ENCODE assay signal across 12 cellular contexts in genomic region chr12:12319501-12320322, GRCh38. TPM values are rescaled to one million over a fixed set of nuclear protein-coding genes. Genes with fewer than 3 reads are reported as not detected.
A peak's percentile ranks its signal among the peaks of the same experiment; 100 is the strongest.
DNase-seq lines count a peak whose midpoint lies in the region; ATAC-seq, FAIRE-seq and TF ChIP-seq lines count a peak whose summit lies in the region.
"Had no signal": no experiment of that assay in that cellular context is flagged by ENCODE, and none has a peak within 500 bp of the region (broad histone marks: within the 10 kb centered on the region; RNA-seq: fewer than 3 reads in every experiment).

No MANE protein-coding gene starts in this region.

- H3K27ac ChIP-seq in H9 (ENCODE audit: insufficient read length, low read depth, low read length) (no peak overlapping the region), small intestine (ENCODE audit: low read depth in 1 of 2, low read length in 1 of 2) (peak overlapping the region in 1 of 2 donors; percentile 2), foreskin keratinocyte (no peak overlapping the region)

- H2BK120ac ChIP-seq in H9 (ENCODE audit: low read depth, low read length, poor library complexity, severe bottlenecking), result no peak overlapping the region

- H3K4me3 ChIP-seq in choroid plexus epithelial cell (ENCODE audit: low read depth, low read length), result peak overlapping the region; percentile 42
- no peak overlapping the region for H3K4me3 ChIP-seq in small intestine (ENCODE audit: low read depth in 1 of 2, low read length in 2 of 2)

- H3K4me1 Mint-ChIP-seq in H9, result peaks cover 14 to 15% of the 10 kb centered on the region in 2 experiments

- H3K36me3 ChIP-seq in small intestine (ENCODE audit: control insufficient read depth in 2 of 2, insufficient read depth in 2 of 2, low read length in 2 of 2), result no peaks in the 10 kb centered on the region

- peak overlapping the region; percentile 17 to 94 (median 86); a peak in 6 of 7 replicates for H3K27ac Mint-ChIP-seq in H9

- H3K9ac ChIP-seq in H9 (ENCODE audit: extremely low read depth, insufficient read length, low read length), result no peak overlapping the region

- H3K79me2 ChIP-seq in H9 (ENCODE audit: insufficient read depth, low read length), result no peaks in the 10 kb centered on the region

- no peak overlapping the region for H2BK5ac ChIP-seq in H9 (ENCODE audit: insufficient read length, low read length)

- no peak overlapping the region for H3T11ph ChIP-seq in H9 (ENCODE audit: low read length)

- peaks cover 9 to 10% of the 10 kb centered on the region in 2 experiments for H3K9me3 Mint-ChIP-seq in H9
- H3K9me3 Mint-ChIP-seq: activated T-cell treated with anti-CD3 and anti-CD28 coated beads, Interleukin-2, amount 50 U/mL, for 4 hours had no signal

- H2BK20ac ChIP-seq in H9 (ENCODE audit: low read depth, low read length, poor library complexity, severe bottlenecking), result no peak overlapping the region

- peaks cover 4% of the 10 kb centered on the region; the same call in 1 of the 2 replicates for H3K4me1 ChIP-seq in H9 (ENCODE audit: insufficient read depth, low read length)
- H3K4me1 ChIP-seq in small intestine (ENCODE audit: control insufficient read depth in 2 of 2, insufficient read depth in 1 of 2, low read depth in 1 of 2, low read length in 1 of 2), result peaks cover 0 to 4% of the 10 kb centered on the region in 2 donors
- H3K4me1 ChIP-seq in foreskin keratinocyte, result no peaks in the 10 kb centered on the region

- no peak overlapping the region for H4K5ac ChIP-seq in H9 (ENCODE audit: insufficient read length, low read depth, low read length)

- H3K79me1 ChIP-seq in H9 (ENCODE audit: insufficient read depth, low read depth, low read length, poor library complexity, severe bottlenecking), result no peaks in the 10 kb centered on the region

- H2AFZ ChIP-seq in H9 (ENCODE audit: low read length), result no peak overlapping the region

- H2BK15ac ChIP-seq in H9 (ENCODE audit: low read depth, low read length), result no peak overlapping the region

- in situ Hi-C loops in G401 (cut with HindIII; ENCODE audit: low sequenced_read_pairs), result no loop called here

- no peak overlapping the region for H3K4ac ChIP-seq in H9 (ENCODE audit: low read depth, low read length)

- H3K27me3 ChIP-seq in H9 (ENCODE audit: insufficient read depth, low read length), result no peaks in the 10 kb centered on the region
- no peaks in the 10 kb centered on the region for H3K27me3 ChIP-seq in small intestine (ENCODE audit: control insufficient read depth in 2 of 2, insufficient read depth in 2 of 2, low read length in 2 of 2)
- no peaks in the 10 kb centered on the region for H3K27me3 ChIP-seq in foreskin keratinocyte

- H4K8ac ChIP-seq in H9 (replicated peaks; ENCODE audit: insufficient read length, low read depth, low read length), result no peak overlapping the region

- H3K56ac ChIP-seq in H9 (ENCODE audit: insufficient read length, low read depth, low read length), result no peak overlapping the region

- TF ChIP-seq CTCF in H9 (conservative IDR thresholded peaks at IDR 0.05) (no peak), choroid plexus epithelial cell (conservative IDR thresholded peaks at IDR 0.05; ENCODE audit: low read depth, low read length) (no peak), foreskin keratinocyte (conservative IDR thresholded peaks at IDR 0.05) (no peak)

- H3K23ac ChIP-seq in H9 (ENCODE audit: insufficient read length, low read depth, low read length), result no peak overlapping the region

- peaks cover 2% of the 10 kb centered on the region; the same call in 1 of the 2 replicates for H3K27me3 Mint-ChIP-seq in H9 (ENCODE audit: low read depth)

- no peak overlapping the region for H2AK5ac ChIP-seq in H9 (ENCODE audit: insufficient read length, low read length)

- no peaks in the 10 kb centered on the region for H4K20me1 ChIP-seq in H9 (ENCODE audit: control insufficient read depth, insufficient read depth, insufficient read length)

- H2BK12ac ChIP-seq in H9 (ENCODE audit: insufficient read length, low read depth, low read length), result no peak overlapping the region

- no peaks in the 10 kb centered on the region for H3K23me2 ChIP-seq in H9 (ENCODE audit: insufficient read length, low read depth, low read length, poor library complexity, severe bottlenecking)

- no peak for DNase-seq in H9
- peak; percentile 31 for DNase-seq in choroid plexus epithelial cell (ENCODE audit: low read depth)
- peak; percentile 91 for DNase-seq in left kidney (ENCODE audit: low read depth, low spot score)
- peak; percentile 32 for DNase-seq in small intestine
- DNase-seq in foreskin keratinocyte, result no peak
- DNase-seq in G401 (ENCODE audit: low spot score), result no peak
- no peak for DNase-seq in SKM-1 treated with dmso at 0.1 percent for 144 hours (lab: John Stamatoyannopoulos, UW; ENCODE audit: unreplicated experiment)
- DNase-seq in NCI-H82 (lab: John Stamatoyannopoulos, UW), result no peak
- DNase-seq: activated T-cell treated with anti-CD3 and anti-CD28 coated beads, Interleukin-2, amount 50 U/mL, for 4 hours; foreskin melanocyte; NCI-H187; stimulated activated naive CD4-positive, alpha-beta T cell had no signal

- FAIRE-seq in small intestine (lab: Jason Lieb, UNC), result no peak

- no CpG with 5 or more reads among the region's 10 CpGs for WGBS in H9 (ENCODE audit: extremely low coverage, insufficient read length, low lambda C conversion rate)
- WGBS in small intestine, 3 donors, result 11 to 48% (median 41%) methylated on average over 10 of the region's 10 CpGs

- no peak overlapping the region for H4K91ac ChIP-seq in H9 (ENCODE audit: insufficient read length, low read depth, low read length)

- H3K4me3 Mint-ChIP-seq in H9, result no peak overlapping the region
- H3K4me3 Mint-ChIP-seq: activated T-cell treated with anti-CD3 and anti-CD28 coated beads, Interleukin-2, amount 50 U/mL, for 4 hours had no signal

- H3K14ac ChIP-seq in H9 (ENCODE audit: insufficient read depth, low read length), result no peak overlapping the region

- H3K18ac ChIP-seq in H9 (ENCODE audit: insufficient read length, low read depth, low read length), result no peak overlapping the region

- H3K4me2 ChIP-seq in H9 (ENCODE audit: insufficient read depth, insufficient read length, low read length), result no peak overlapping the region

- peaks cover 4 to 8% (median 5%) of the 10 kb centered on the region in 3 experiments; a peak in 4 of 7 replicates for H3K36me3 Mint-ChIP-seq in H9 (ENCODE audit: insufficient read depth in 1 of 3, low read depth in 3 of 3)

- H3K9me3 ChIP-seq in H9 (ENCODE audit: control insufficient read depth, low read depth, low read length), result no peaks in the 10 kb centered on the region
- no peaks in the 10 kb centered on the region for H3K9me3 ChIP-seq in small intestine (ENCODE audit: control insufficient read depth, low read depth)

- no peak for ATAC-seq in foreskin keratinocyte
- ATAC-seq: activated T-cell treated with anti-CD3 and anti-CD28 coated beads, Interleukin-2, amount 50 U/mL, for 4 hours had no signal

RNA-seq across cellular contexts. Expression of gene MANSC1, which starts 30.3 kb away (rescaled TPM):
- total RNA-seq in H9 (2021) (9.1 and 9.8 TPM in 2 replicates), foreskin keratinocyte (3.8 and 4.8 TPM in 2 replicates)
- polyA plus RNA-seq in small intestine (10 to 100 TPM in 1 of 3 donors, 1 to 10 TPM in 2; 5.4 to 23.4 (median 6.8) TPM), foreskin keratinocyte (2.5 and 3.0 TPM in 2 replicates)
- total RNA-seq in G401 (2014; rRNA removed; shearing (Covaris generic)), result 1.6 and 1.7 TPM in 2 replicates

RNA-seq across cellular contexts. Expression of gene BORCS5, which starts 37.2 kb away (rescaled TPM):
- 13.4 and 13.9 TPM in 2 replicates for total RNA-seq in H9 (2021)
- polyA plus RNA-seq in small intestine, result 1 to 10 TPM; 2.2 to 7.5 (median 3.8) TPM
- total RNA-seq in foreskin keratinocyte, result 5.5 and 6.6 TPM in 2 replicates
- 6.8 and 10.1 TPM in 2 replicates for polyA plus RNA-seq in foreskin keratinocyte
- 5.1 and 17.8 TPM in 2 replicates for total RNA-seq in G401 (2014; rRNA removed; shearing (Covaris generic))

RNA-seq across cellular contexts. Expression of gene LRP6, which starts 52.9 kb away (rescaled TPM):
- total RNA-seq in H9 (2021) (60.2 and 62.4 TPM in 2 replicates), foreskin keratinocyte (14.4 and 14.8 TPM in 2 replicates)
- polyA plus RNA-seq in small intestine (1 to 10 TPM; 2.2 to 5.7 (median 2.5) TPM), foreskin keratinocyte (2.6 TPM in 2 replicates)
- 7.7 and 13.8 TPM in 2 replicates for total RNA-seq in G401 (2014; rRNA removed; shearing (Covaris generic))

Comparison
In these comparisons a context has a peak if more than half of its experiments do, and no peak if none do; other contexts are left out.
1. DNase-seq: peak in choroid plexus epithelial cell (single experiment), left kidney (single experiment) and small intestine (single experiment); none in H9 (single experiment), foreskin keratinocyte (0 of 2), G401 (single experiment), SKM-1 treated with dmso at 0.1 percent for 144 hours (single experiment) and NCI-H82 (single experiment).